ENCODE assay signal across 31 cellular contexts in the genomic region with DNA sequence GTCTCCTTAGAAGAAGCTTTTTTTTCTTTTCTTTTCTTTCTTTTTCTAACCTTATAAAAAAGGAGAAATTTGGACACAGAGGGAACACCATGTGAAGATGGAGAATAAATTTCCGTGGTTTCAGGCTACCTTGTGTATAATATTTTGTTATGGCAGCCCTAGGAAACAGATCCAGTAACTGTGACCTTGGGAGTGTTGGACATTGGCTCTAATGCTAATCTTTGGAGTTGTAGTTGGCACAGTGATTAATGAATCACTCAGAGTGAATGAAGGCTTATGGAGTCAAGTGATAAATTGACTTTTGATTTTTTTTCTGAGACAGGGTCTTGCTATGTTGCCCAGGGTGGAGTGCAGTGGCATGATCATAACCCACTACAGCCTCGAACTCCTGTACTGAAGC. TPM values are rescaled to one million over a fixed set of nuclear protein-coding genes. Genes with fewer than 3 reads are reported as not detected.
"Had no signal": no experiment of that assay in that cellular context is flagged by ENCODE, and none has a peak within 500 bp of the region (broad histone marks: within the 10 kb centered on the region; RNA-seq: fewer than 3 reads in every experiment).

No MANE protein-coding gene starts in this region.

- DNase-seq: naive thymus-derived CD4-positive, alpha-beta T cell; natural killer cell; occipital lobe; ovary; psoas muscle; right cardiac atrium; stimulated activated CD4-positive, alpha-beta T cell treated with anti-CD3 and anti-CD28 coated beads, Interleukin-15, amount 100 ng/mL, for 24 hours; stimulated activated CD4-positive, alpha-beta T cell treated with anti-CD3 and anti-CD28 coated beads, Interleukin-2, amount 100 ng/mL, for 24 hours; stimulated activated CD4-positive, alpha-beta T cell treated with anti-CD3 and anti-CD28 coated beads, Interleukin-2, amount 100 ng/mL, for 48 hours; stimulated activated CD4-positive, alpha-beta T cell treated with anti-CD3 and anti-CD28 coated beads, Interleukin-4, amount 100 ng/mL, for 24 hours; stimulated activated naive B cell treated with anti-CD40 and anti-IgM and Interleukin-4, amounts not matched to agents 10 μg/mL and 1 μg/mL and 100 μg/mL, for 72 hours; stimulated activated naive CD4-positive, alpha-beta T cell treated with Interleukin-2 at 50 U/mL for 16 hours; stomach; thyroid gland; trophoblast cell; upper lobe of left lung had no signal

- H3K27me3 ChIP-seq: neural progenitor cell, ovary, thyroid gland, upper lobe of left lung, vagina had no signal

- H3K4me2 ChIP-seq: neural progenitor cell had no signal

- H3K36me3 ChIP-seq: neural progenitor cell, ovary, stomach, thoracic aorta, thyroid gland, tibial nerve, upper lobe of left lung, vagina had no signal

- H3K4me3 ChIP-seq: neural progenitor cell, ovary, psoas muscle, skin epidermis, stomach, thoracic aorta, thyroid gland, tibial nerve, upper lobe of left lung, vagina had no signal

- H2AFZ ChIP-seq: neural progenitor cell had no signal

- H3K27ac ChIP-seq: neural progenitor cell, ovary, psoas muscle, skin epidermis, stomach, thoracic aorta, thyroid gland, tibial nerve, upper lobe of left lung, vagina had no signal

- H3K9ac ChIP-seq: neural progenitor cell had no signal

- FAIRE-seq: urothelium cell line had no signal

- ATAC-seq: naive thymus-derived CD4-positive, alpha-beta T cell; natural killer cell; psoas muscle; right cardiac atrium; sciatic nerve; stimulated activated effector memory CD8-positive, alpha-beta T cell treated with anti-CD3 and anti-CD28 coated beads, Interleukin-12 subunit alpha, Interleukin-12 subunit beta, amount 100 ng/mL, for 72 hours; stimulated activated naive B cell treated with anti-CD40 and anti-IgM and Interleukin-4, amounts not matched to agents 10 μg/mL and 1 μg/mL and 100 μg/mL, for 72 hours had no signal

- H3K9me3 ChIP-seq: ovary, psoas muscle, stomach, thoracic aorta, thyroid gland, tibial nerve, upper lobe of left lung, vagina had no signal

- H3K4me1 ChIP-seq: neural progenitor cell, psoas muscle, stomach, thyroid gland, tibial nerve, upper lobe of left lung, vagina had no signal

RNA-seq across cellular contexts. Expression of gene PHOX2A, which starts 15.5 kb away (rescaled TPM):
- total RNA-seq: naive thymus-derived CD4-positive, alpha-beta T cell; natural killer cell; occipital lobe; osteoblast; ovary; progenitor cell of endocrine pancreas; psoas muscle; renal cortical epithelial cell; right cardiac atrium; sciatic nerve; stomach; subcutaneous adipose tissue; temporal lobe; thoracic aorta; thyroid gland; tibial nerve; upper lobe of left lung; ureter had no signal
- polyA plus RNA-seq: naive thymus-derived CD4-positive, alpha-beta T cell; neural cell; ovary had no signal

RNA-seq across cellular contexts. Expression of gene FOLR2, which starts 42.9 kb away (rescaled TPM):
- total RNA-seq: natural killer cell, osteoblast, progenitor cell of endocrine pancreas, renal cortical epithelial cell had no signal
- polyA plus RNA-seq: naive thymus-derived CD4-positive, alpha-beta T cell; neural cell had no signal
